ENCODE assay signal across 21 cellular contexts in genomic region chr3:169299129-169299528, GRCh38.
DNase-seq lines count a peak whose midpoint lies in the region; ATAC-seq and TF ChIP-seq lines count a peak whose summit lies in the region.
"Had no signal": no experiment of that assay in that cellular context is flagged by ENCODE, and none has a peak within 500 bp of the region (broad histone marks: within the 10 kb centered on the region; RNA-seq: fewer than 3 reads in every experiment).

No MANE protein-coding gene starts in this region.

- H3K9me3 ChIP-seq in body of pancreas (no peaks in the 10 kb centered on the region), neural progenitor cell (ENCODE audit: low read depth) (no peaks in the 10 kb centered on the region)
- H3K9me3 ChIP-seq: Caco-2 had no signal

- DNase-seq in left ventricle myocardium superior, result no peak
- no peak for DNase-seq in Right ventricle myocardium inferior (ENCODE audit: missing footprints)
- no peak for DNase-seq in body of pancreas
- DNase-seq in neural progenitor cell (ENCODE audit: low spot score), result no peak
- DNase-seq in posterior vena cava (ENCODE audit: low spot score), result no peak
- DNase-seq in NCI-H2227 (lab: John Stamatoyannopoulos, UW; ENCODE audit: unreplicated experiment), result no peak
- no peak for DNase-seq in stimulated activated CD4-positive, alpha-beta T cell treated with anti-CD3 and anti-CD28 coated beads, Interleukin-1b, Interleukin-23, amount 100 ng/mL, for 48 hours
- DNase-seq in GM19240 (ENCODE audit: insufficient read length, low spot score), result no peak
- DNase-seq: Caco-2; CD4-positive, alpha-beta T cell; DMS53; EL; H7; IMR-90; NCI-H1417 treated with DMSO at 0.1 percent for 48 hours; NCI-H187 treated with DMSO at 0.1 percent for 48 hours; NCI-H446; NCI-H526 treated with DMSO at 0.1 percent for 48 hours; NK-92 treated with Interleukin-12 subunit alpha and Interleukin-12 subunit beta, amount 100 ng/mL, for 24 hours; SHP77 had no signal

- H3K27ac ChIP-seq in body of pancreas (peak overlapping the region in 2 of 4 donors; percentile 12 to 40), neural progenitor cell (no peak overlapping the region)
- H3K27ac ChIP-seq: SK-N-MC had no signal

- H3K4me3 Mint-ChIP-seq in neural progenitor cell, result no peak overlapping the region
- H3K4me3 Mint-ChIP-seq: CD4-positive, alpha-beta T cell had no signal

- H4K20me1 ChIP-seq in neural progenitor cell (ENCODE audit: low read depth), result no peaks in the 10 kb centered on the region

- H3K4me1 ChIP-seq in body of pancreas, result peaks cover 65% of the 10 kb centered on the region
- peaks cover 15% of the 10 kb centered on the region for H3K4me1 ChIP-seq in neural progenitor cell
- H3K4me1 ChIP-seq: Caco-2 had no signal

- TF ChIP-seq POLR2A in body of pancreas (IDR thresholded peaks at IDR 0.05), result no peak

- no peak for TF ChIP-seq CTCF in body of pancreas (IDR thresholded peaks at IDR 0.05)
- no peak for TF ChIP-seq CTCF in neural progenitor cell (IDR thresholded peaks at IDR 0.05)

- no peak overlapping the region for H3K9ac ChIP-seq in neural progenitor cell

- WGBS in body of pancreas, 2 donors, result 82 to 88% methylated on average over 8 of the region's 8 CpGs

- no peaks in the 10 kb centered on the region for H3K79me2 ChIP-seq in neural progenitor cell (ENCODE audit: low read depth)

- no peak overlapping the region for H3K27ac Mint-ChIP-seq in neural progenitor cell
- H3K27ac Mint-ChIP-seq: CD4-positive, alpha-beta T cell had no signal

- H3K4me3 ChIP-seq in body of pancreas, result no peak overlapping the region
- H3K4me3 ChIP-seq in neural progenitor cell, result no peak overlapping the region
- H3K4me3 ChIP-seq: SK-N-MC had no signal

- H3K36me3 ChIP-seq in body of pancreas (replicated peaks in 1 of 2; ENCODE audit: insufficient read depth in 1 of 2, low read depth in 2 of 2), result no peaks in the 10 kb centered on the region
- H3K36me3 ChIP-seq in neural progenitor cell, result no peaks in the 10 kb centered on the region

- H2AFZ ChIP-seq in neural progenitor cell (replicated peaks), result peak overlapping the region; percentile 12

- intact Hi-C loops in left ventricle myocardium superior (cut with micrococcal nuclease), result no loop called here
- intact Hi-C loops in Right ventricle myocardium inferior (cut with DNase I), result loop anchor here (1.0 to 5.0 kb wide), 2 partner anchors 152 to 363 kb away; no protein-coding TSS in a partner anchor
- intact Hi-C loops in body of pancreas (cut with DNase I), result no loop called here
- intact Hi-C loops in posterior vena cava (cut with DNase I), result no loop called here

- H3K27me3 ChIP-seq in body of pancreas, result no peaks in the 10 kb centered on the region
- H3K27me3 ChIP-seq in neural progenitor cell, result no peaks in the 10 kb centered on the region

- H3K36me3 Mint-ChIP-seq in neural progenitor cell, result no peaks in the 10 kb centered on the region

- no peaks in the 10 kb centered on the region for H3K9me3 Mint-ChIP-seq in neural progenitor cell
- H3K9me3 Mint-ChIP-seq: CD4-positive, alpha-beta T cell had no signal

- H3F3A ChIP-seq in neural progenitor cell (ENCODE audit: low read depth), result peaks cover 3% of the 10 kb centered on the region

- ATAC-seq in left ventricle myocardium superior, result peak; percentile 31
- no peak for ATAC-seq in Right ventricle myocardium inferior
- ATAC-seq in body of pancreas, result peak; percentile 25

- peaks cover 15% of the 10 kb centered on the region for H3K4me1 Mint-ChIP-seq in neural progenitor cell

- no peaks in the 10 kb centered on the region for H3K27me3 Mint-ChIP-seq in neural progenitor cell (ENCODE audit: insufficient read depth, low read depth)

- H3K4me2 ChIP-seq in neural progenitor cell, result no peak overlapping the region
